In genomic region chr7:74364061-74364460, GRCh38 we compare ENCODE assay signal across 17 cellular contexts.
A peak's percentile ranks its signal among the peaks of the same experiment; 100 is the strongest.
DNase-seq lines count a peak whose midpoint lies in the region; ATAC-seq and TF ChIP-seq lines count a peak whose summit lies in the region.
"Had no signal": no experiment of that assay in that cellular context is flagged by ENCODE, and none has a peak within 500 bp of the region (broad histone marks: within the 10 kb centered on the region; RNA-seq: fewer than 3 reads in every experiment).

No MANE protein-coding gene starts in this region.

- H3K4me1 ChIP-seq in ovary (ENCODE audit: insufficient read depth), result no peaks in the 10 kb centered on the region
- H3K4me1 ChIP-seq: heart left ventricle had no signal

- H3K4me3 Mint-ChIP-seq in glutamatergic neuron (ENCODE audit: unreplicated experiment), result no peak overlapping the region
- H3K4me3 Mint-ChIP-seq: activated naive CD8-positive, alpha-beta T cell had no signal

- ATAC-seq in SK-N-SH treated with all-trans-retinoic acid at 6 μM for 48 hours, result peak; percentile 32
- ATAC-seq in left colon, result no peak
- ATAC-seq in HG03354 (IDR thresholded peaks at IDR 0.05; ENCODE audit: poor library complexity, severe bottlenecking, unreplicated experiment), result no peak
- ATAC-seq: heart left ventricle; stimulated activated naive CD8-positive, alpha-beta T cell treated with anti-CD3 and anti-CD28 coated beads, Interleukin-15, Interleukin-2, amounts not matched to agents 100 U/mL and 50 U/mL, for 24 hours had no signal

- H3K36me3 ChIP-seq in ovary, result no peaks in the 10 kb centered on the region

- 65 to 77% (median 66%) methylated on average over 7 of the region's 7 CpGs for WGBS in ovary, 3 donors

- DNase-seq in ACHN, result peak; percentile 43
- peak; percentile 30 for DNase-seq in glutamatergic neuron
- DNase-seq in left colon, result no peak
- DNase-seq in germinal center (ENCODE audit: low spot score), result no peak
- no peak for DNase-seq in ovary
- DNase-seq: C1 segment of cervical spinal cord; heart left ventricle; IMR-90; mesenchymal stem cell; NCI-H2029 treated with DMSO at 0.1 percent for 48 hours; posterior cingulate gyrus; stimulated activated naive CD8-positive, alpha-beta T cell treated with anti-CD3 and anti-CD28 coated beads, Interleukin-15, Interleukin-2, amounts not matched to agents 100 U/mL and 50 U/mL, for 24 hours; T1000 had no signal

- peaks cover 4% of the 10 kb centered on the region for H3K27me3 Mint-ChIP-seq in glutamatergic neuron (ENCODE audit: unreplicated experiment)
- H3K27me3 Mint-ChIP-seq: activated naive CD8-positive, alpha-beta T cell had no signal

- peak; percentile 21; the same call in 1 of the 2 replicates for TF ChIP-seq CTCF in GM12875 (IDR thresholded peaks at IDR 0.05; ENCODE audit: borderline replicate concordance, insufficient read depth, low read depth, low read length)
- peak; percentile 15 for TF ChIP-seq CTCF in glutamatergic neuron (IDR thresholded peaks at IDR 0.05; ENCODE audit: partially characterized antibody, unreplicated experiment)
- no peak for TF ChIP-seq CTCF in ovary (IDR thresholded peaks at IDR 0.05)

- H3K9me3 Mint-ChIP-seq in glutamatergic neuron (ENCODE audit: unreplicated experiment), result peaks cover 17% of the 10 kb centered on the region

- H3K27me3 ChIP-seq in ovary, result no peaks in the 10 kb centered on the region
- H3K27me3 ChIP-seq: heart left ventricle had no signal

- no peak for TF ChIP-seq POLR2A in ovary (IDR thresholded peaks at IDR 0.05)

- no peak overlapping the region for H3K27ac ChIP-seq in ovary
- H3K27ac ChIP-seq: heart left ventricle had no signal

- no peak for TF ChIP-seq EP300 in ovary (IDR thresholded peaks at IDR 0.05)

- H3K4me3 ChIP-seq in GM12875 (ENCODE audit: low read depth, low read length), result no peak overlapping the region
- H3K4me3 ChIP-seq in ovary, result no peak overlapping the region
- H3K4me3 ChIP-seq: heart left ventricle had no signal

- no peaks in the 10 kb centered on the region for H3K36me3 Mint-ChIP-seq in glutamatergic neuron (ENCODE audit: unreplicated experiment)
- H3K36me3 Mint-ChIP-seq: activated naive CD8-positive, alpha-beta T cell had no signal

- in situ Hi-C loops in ACHN (cut with HindIII; ENCODE audit: low pct_ligation_motif_present, low pct_unique_long_range_greater_than_20kb, low sequenced_read_pairs), result no loop called here

- peaks cover 6% of the 10 kb centered on the region for H3K4me1 Mint-ChIP-seq in glutamatergic neuron (ENCODE audit: low read depth, unreplicated experiment)

- no peaks in the 10 kb centered on the region for H3K9me3 ChIP-seq in ovary
- H3K9me3 ChIP-seq: heart left ventricle had no signal

- intact Hi-C loops in left colon (cut with DNase I, micrococcal nuclease) (no loop called here), ovary (cut with DNase I) (loop anchor here in 2 of 4 donors (10.0 kb wide), 1 partner anchor 69 kb away; no protein-coding TSS in a partner anchor)

- no peak overlapping the region for H3K27ac Mint-ChIP-seq in glutamatergic neuron (ENCODE audit: unreplicated experiment)
- H3K27ac Mint-ChIP-seq: activated naive CD8-positive, alpha-beta T cell had no signal

TF ChIP-seq in SK-N-SH treated with all-trans-retinoic acid at 6 μM for 48 hours, 23 proteins besides CTCF, POLR2A, EP300 and RAD21:
- TF ChIP-seq PATZ1 (CRISPR knock-in tag; IDR thresholded peaks at IDR 0.05; ENCODE audit: borderline replicate concordance), result no peak

Comparison
In these comparisons a context has a peak if more than half of its experiments do, and no peak if none do; other contexts are left out.
1. DNase-seq: peak in ACHN (single experiment) and glutamatergic neuron (single experiment); none in left colon (0 of 2), germinal center (single experiment) and ovary (0 of 5).
2. CTCF ChIP-seq: peak in GM12875 (single experiment) and glutamatergic neuron (single experiment); none in ovary (0 of 3).